Comparison of ENCODE assay signal across 24 cellular contexts in the genomic region with DNA sequence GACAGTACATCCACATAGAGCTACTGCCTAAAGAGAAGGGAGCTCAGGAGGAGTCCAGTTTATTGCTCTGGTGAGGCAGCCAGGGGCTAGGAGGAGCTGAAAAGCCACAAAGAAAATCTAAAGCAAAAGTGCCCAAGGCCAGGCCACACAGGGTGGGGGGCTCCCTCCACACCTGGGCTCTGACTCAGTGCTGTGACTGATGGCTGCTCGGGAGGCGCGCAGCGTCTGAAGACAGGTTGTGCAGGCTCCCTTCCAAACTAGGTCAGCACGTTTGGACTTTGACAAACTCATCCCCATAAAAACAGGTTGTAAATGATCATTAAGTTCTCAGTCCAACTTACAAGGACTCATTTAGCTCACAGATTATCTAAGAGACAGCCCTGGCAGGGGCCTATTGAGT. TPM values are rescaled to one million over a fixed set of nuclear protein-coding genes. Genes with fewer than 3 reads are reported as not detected.
DNase-seq lines count a peak whose midpoint lies in the region; ATAC-seq, FAIRE-seq and TF ChIP-seq lines count a peak whose summit lies in the region.
"Had no signal": no experiment of that assay in that cellular context is flagged by ENCODE, and none has a peak within 500 bp of the region (broad histone marks: within the 10 kb centered on the region; RNA-seq: fewer than 3 reads in every experiment).

No MANE protein-coding gene starts in this region.

- no peak for DNase-seq in endothelial cell of umbilical vein (ENCODE audit: low read depth, low spot score)
- peak; percentile 53 to 77 (median 67) for DNase-seq in mucosa of descending colon
- DNase-seq in activated T-cell treated with anti-CD3 and anti-CD28 coated beads, Interleukin-2, amount 50 U/mL, for 4 hours, result no peak
- no peak for DNase-seq in lower leg skin (ENCODE audit: low spot score in 2 of 2)
- no peak for DNase-seq in suprapubic skin (ENCODE audit: low spot score in 2 of 2)
- DNase-seq: AML-193; C1 segment of cervical spinal cord; CD4-positive, alpha-beta memory T cell; COR-L47; DMS79 treated with DMSO at 0.1 percent for 48 hours; Karpas-422; NCI-H1105 treated with DMSO at 0.1 percent for 48 hours; NCI-H146; NCI-H2029 treated with DMSO at 0.1 percent for 48 hours; NCI-H446 treated with DMSO at 0.1 percent for 48 hours; NCI-H526; SIG-M5 had no signal

- H3K9me3 ChIP-seq in Loucy (ENCODE audit: insufficient read depth, low read depth, low read length) (no peaks in the 10 kb centered on the region), endothelial cell of umbilical vein (replicated peaks; ENCODE audit: control insufficient read depth, insufficient read depth, low read length) (no peaks in the 10 kb centered on the region), mucosa of descending colon (no peaks in the 10 kb centered on the region), suprapubic skin (no peaks in the 10 kb centered on the region)
- H3K9me3 ChIP-seq: A549 had no signal

- TF ChIP-seq POLR2A in endothelial cell of umbilical vein (IDR thresholded peaks at IDR 0.05; ENCODE audit: low read depth, low read length) (no peak), lower leg skin (IDR thresholded peaks at IDR 0.05) (no peak), suprapubic skin (IDR thresholded peaks at IDR 0.05) (no peak)

- no TSS peak for BruUV-seq in endothelial cell of umbilical vein (replicated peaks; lab: Mats Ljungman, UMichigan)

- H3K36me3 ChIP-seq in Loucy (ENCODE audit: insufficient read depth, low read length) (no peaks in the 10 kb centered on the region), endothelial cell of umbilical vein (ENCODE audit: control insufficient read depth in 2 of 2, extremely low read depth in 1 of 2, insufficient read depth in 2 of 2, low read length in 2 of 2) (no peaks in the 10 kb centered on the region), mucosa of descending colon (ENCODE audit: low read depth) (no peaks in the 10 kb centered on the region), suprapubic skin (no peaks in the 10 kb centered on the region)

- POLR2A ChIA-PET in endothelial cell of umbilical vein (lab: Charles Lee), result no interaction called here

- dilution Hi-C loops in endothelial cell of umbilical vein (cut with MboI; ENCODE audit: extremely low pct_ligation_motif_present, low sequenced_read_pairs), result no loop called here

- peak overlapping the region; percentile 58 for H3K9ac ChIP-seq in Loucy (ENCODE audit: low read depth, low read length, poor library complexity, severe bottlenecking)
- H3K9ac ChIP-seq in endothelial cell of umbilical vein (replicated peaks; ENCODE audit: extremely low read depth, insufficient read depth, low read length), result no peak overlapping the region

- H3K4me1 ChIP-seq in Loucy (ENCODE audit: insufficient read depth, low read length, poor library complexity, severe bottlenecking) (peaks cover 39% of the 10 kb centered on the region), endothelial cell of umbilical vein (ENCODE audit: control insufficient read depth, extremely low read depth, insufficient read depth, low read length) (no peaks in the 10 kb centered on the region), mucosa of descending colon (ENCODE audit: low read depth) (peaks cover 5% of the 10 kb centered on the region), suprapubic skin (no peaks in the 10 kb centered on the region)
- H3K4me1 ChIP-seq: A549 had no signal

- ATAC-seq in mucosa of descending colon, result peak; percentile 99
- no peak for ATAC-seq in activated T-cell treated with anti-CD3 and anti-CD28 coated beads, Interleukin-2, amount 50 U/mL, for 4 hours
- no peak for ATAC-seq in GM21367 (IDR thresholded peaks at IDR 0.05; ENCODE audit: unreplicated experiment)
- ATAC-seq: A549, Panc1 had no signal

- H3F3A ChIP-seq in Loucy (ENCODE audit: low read depth), result peaks cover 22% of the 10 kb centered on the region

- no peaks in the 10 kb centered on the region for H3K9me2 ChIP-seq in Loucy (replicated peaks; ENCODE audit: low read depth, low read length)

- H3K79me2 ChIP-seq in Loucy (ENCODE audit: insufficient read depth, low read length) (no peaks in the 10 kb centered on the region), endothelial cell of umbilical vein (ENCODE audit: control insufficient read depth, insufficient read depth, low read length) (no peaks in the 10 kb centered on the region)

- H3K9me3 Mint-ChIP-seq in activated T-cell treated with anti-CD3 and anti-CD28 coated beads, Interleukin-2, amount 50 U/mL, for 4 hours, result no peaks in the 10 kb centered on the region
- H3K9me3 Mint-ChIP-seq: CD4-positive, alpha-beta memory T cell had no signal

- intact Hi-C loops in endothelial cell of umbilical vein (cut with micrococcal nuclease), result no loop called here
- intact Hi-C loops in mucosa of descending colon (cut with DNase I, micrococcal nuclease), result no loop called here
- intact Hi-C loops in lower leg skin (cut with DNase I; ENCODE audit: low total_unique reads), result no loop called here

- H2AFZ ChIP-seq in Loucy (ENCODE audit: low read length) (no peak overlapping the region), endothelial cell of umbilical vein (ENCODE audit: low read depth, low read length) (no peak overlapping the region)

- peaks cover 19% of the 10 kb centered on the region for H3K4me1 Mint-ChIP-seq in activated T-cell treated with anti-CD3 and anti-CD28 coated beads, Interleukin-2, amount 50 U/mL, for 4 hours (ENCODE audit: low read depth)

- no peaks in the 10 kb centered on the region for H4K20me1 ChIP-seq in Loucy (ENCODE audit: insufficient read depth, low read length, poor library complexity, severe bottlenecking)
- no peaks in the 10 kb centered on the region for H4K20me1 ChIP-seq in endothelial cell of umbilical vein (replicated peaks; ENCODE audit: control insufficient read depth, extremely low read depth, insufficient read depth, low read length)

- no peak overlapping the region for H3K4me3 Mint-ChIP-seq in activated T-cell treated with anti-CD3 and anti-CD28 coated beads, Interleukin-2, amount 50 U/mL, for 4 hours
- H3K4me3 Mint-ChIP-seq: CD4-positive, alpha-beta memory T cell had no signal

- no peaks in the 10 kb centered on the region for H3K27me3 Mint-ChIP-seq in activated T-cell treated with anti-CD3 and anti-CD28 coated beads, Interleukin-2, amount 50 U/mL, for 4 hours (ENCODE audit: low read depth)

- no peak overlapping the region for H3K27ac ChIP-seq in endothelial cell of umbilical vein (ENCODE audit: insufficient read depth, low read depth, low read length)
- H3K27ac ChIP-seq in suprapubic skin, result no peak overlapping the region
- H3K27ac ChIP-seq: A549, SK-N-MC had no signal

- TF ChIP-seq CTCF in Loucy (conservative IDR thresholded peaks at IDR 0.05; ENCODE audit: low read length) (no peak), endothelial cell of umbilical vein (IDR thresholded peaks at IDR 0.05; ENCODE audit: extremely low read depth in 1 of 2, insufficient read depth in 1 of 2, low read depth in 1 of 2, low read length in 2 of 2) (no peak), mucosa of descending colon (IDR thresholded peaks at IDR 0.05) (no peak), lower leg skin (IDR thresholded peaks at IDR 0.05) (no peak), suprapubic skin (IDR thresholded peaks at IDR 0.05) (no peak)

- no peaks in the 10 kb centered on the region for H3K36me3 Mint-ChIP-seq in activated T-cell treated with anti-CD3 and anti-CD28 coated beads, Interleukin-2, amount 50 U/mL, for 4 hours (ENCODE audit: insufficient read depth)
- H3K36me3 Mint-ChIP-seq: CD4-positive, alpha-beta memory T cell had no signal

- H3K9me1 ChIP-seq in endothelial cell of umbilical vein (replicated peaks; ENCODE audit: control insufficient read depth, extremely low read depth, insufficient read depth, low read length), result no peaks in the 10 kb centered on the region

- TF ChIP-seq EP300 in suprapubic skin (IDR thresholded peaks at IDR 0.05), result no peak

- no peak overlapping the region for H3K4me3 ChIP-seq in Loucy (ENCODE audit: low read length, poor library complexity, severe bottlenecking)
- H3K4me3 ChIP-seq in endothelial cell of umbilical vein (replicated peaks in 1 of 3; ENCODE audit: insufficient read depth in 1 of 3, low read depth in 1 of 3, low read length in 3 of 3), result no peak overlapping the region
- H3K4me3 ChIP-seq in mucosa of descending colon, result no peak overlapping the region
- no peak overlapping the region for H3K4me3 ChIP-seq in lower leg skin (ENCODE audit: low read depth, poor library complexity, severe bottlenecking)
- H3K4me3 ChIP-seq in suprapubic skin, result no peak overlapping the region
- H3K4me3 ChIP-seq: A549, SK-N-MC had no signal

- H3K27me3 ChIP-seq in Loucy (ENCODE audit: insufficient read depth, low read length, poor library complexity, severe bottlenecking) (no peaks in the 10 kb centered on the region), endothelial cell of umbilical vein (ENCODE audit: control insufficient read depth in 2 of 2, insufficient read depth in 2 of 2, low read length in 2 of 2) (peaks cover 3 to 6% of the 10 kb centered on the region in 2 experiments), suprapubic skin (no peaks in the 10 kb centered on the region)

- CTCF ChIA-PET in endothelial cell of umbilical vein (lab: Charles Lee), result interaction anchor here (1.3 kb wide), 1 partner anchor 159 kb away, joined by 3 read pairs; no protein-coding TSS in a partner anchor

- H3K4me2 ChIP-seq in Loucy (ENCODE audit: low read depth, low read length, poor library complexity, severe bottlenecking) (no peak overlapping the region), endothelial cell of umbilical vein (ENCODE audit: insufficient read depth, low read length) (no peak overlapping the region)
- H3K4me2 ChIP-seq: A549 had no signal

- 50 to 53% methylated on average over 5 of the region's 5 CpGs for WGBS in lower leg skin, 2 donors
- 69% methylated on average over 5 of the region's 5 CpGs for WGBS in suprapubic skin

- FAIRE-seq in endothelial cell of umbilical vein (lab: Jason Lieb, UNC), result peak; percentile 38
- FAIRE-seq: A549, GM19239, H54 had no signal

TF ChIP-seq in endothelial cell of umbilical vein, 7 proteins besides CTCF, POLR2A, EP300 and RAD21 (continues in another document):
- TF ChIP-seq JUN (IDR thresholded peaks at IDR 0.05; ENCODE audit: borderline replicate concordance, insufficient read depth, insufficient read length, low read depth) (no peak), FOS (IDR thresholded peaks at IDR 0.05; ENCODE audit: borderline replicate concordance, insufficient read depth, low read length) (no peak)

RNA-seq across cellular contexts. Expression of a gene that starts 22.2 kb away (rescaled TPM):
- total RNA-seq in endothelial cell of umbilical vein (36.2 and 36.8 TPM in 2 replicates), mucosa of descending colon (10 to 100 TPM; 41.7 to 55.7 (median 55.7) TPM), lower leg skin (10 to 100 TPM; 33.6 to 46.8 (median 38.2) TPM), suprapubic skin (10 to 100 TPM; 41.2 to 54.3 (median 42.8) TPM)
- polyA plus RNA-seq in endothelial cell of umbilical vein, result 19.8 and 23.5 TPM in 2 replicates
- polyA plus RNA-seq in endothelial cell of umbilical vein (2011; cell fraction: cytosol; rRNA removed), result 24.7 and 26.7 TPM in 2 replicates
- polyA plus RNA-seq in endothelial cell of umbilical vein (2011; cell fraction: nucleus; rRNA removed), result 23.5 and 25.5 TPM in 2 replicates
- 32.0 and 41.6 TPM in 2 replicates for polyA plus RNA-seq in endothelial cell of umbilical vein (2012)
- 25.4 and 29.7 TPM in 2 replicates for polyA minus RNA-seq in endothelial cell of umbilical vein
- 19.7 TPM for polyA minus RNA-seq in endothelial cell of umbilical vein (2011; cell fraction: cytosol; rRNA and poly(A)+ RNA removed)
- polyA minus RNA-seq in endothelial cell of umbilical vein (2011; cell fraction: nucleus; rRNA and poly(A)+ RNA removed), result 20.4 and 23.6 TPM in 2 replicates
- 10 to 100 TPM; 32.0 to 40.1 (median 32.8) TPM for total RNA-seq in activated T-cell treated with anti-CD3 and anti-CD28 coated beads, Interleukin-2, amount 50 U/mL, for 4 hours

Comparison
In these comparisons a context has a peak if more than half of its experiments do, and no peak if none do; other contexts are left out.
1. DNase-seq: peak in mucosa of descending colon (3 of 3); none in endothelial cell of umbilical vein (single experiment), activated T-cell treated with anti-CD3 and anti-CD28 coated beads, Interleukin-2, amount 50 U/mL, for 4 hours (single experiment), lower leg skin (0 of 2) and suprapubic skin (0 of 2).